26 cellular contexts compared by ENCODE assay signal in the genomic region with DNA sequence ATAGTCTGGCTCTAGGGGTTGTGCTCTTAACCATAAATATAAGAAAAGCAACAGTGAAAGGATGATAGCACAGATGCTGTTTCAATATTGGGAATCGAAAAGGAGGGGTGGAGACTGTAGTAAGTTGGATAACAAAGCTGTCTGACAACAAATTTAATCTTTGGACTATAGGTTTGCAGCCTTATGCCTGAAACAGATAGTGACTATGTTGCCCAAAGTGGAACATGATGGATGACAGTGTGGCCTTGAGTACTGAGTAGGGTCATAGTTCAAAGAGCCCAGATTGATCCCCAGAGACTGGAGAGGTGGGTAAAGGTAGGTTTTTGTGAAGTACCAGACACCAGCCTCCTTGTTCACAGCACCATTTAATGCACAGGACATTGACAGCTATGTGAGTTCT.
DNase-seq lines count a peak whose midpoint lies in the region; ATAC-seq, FAIRE-seq and TF ChIP-seq lines count a peak whose summit lies in the region.
"Had no signal": no experiment of that assay in that cellular context is flagged by ENCODE, and none has a peak within 500 bp of the region (broad histone marks: within the 10 kb centered on the region; RNA-seq: fewer than 3 reads in every experiment).

No MANE protein-coding gene starts in this region.

- H3K27me3 ChIP-seq in HepG2 (ENCODE audit: control insufficient read depth in 1 of 2, insufficient read depth in 2 of 2, low read length in 2 of 2) = no peaks in the 10 kb centered on the region; a peak in 1 of 5 replicates
- H3K27me3 ChIP-seq in right lobe of liver = no peaks in the 10 kb centered on the region
- no peaks in the 10 kb centered on the region for H3K27me3 ChIP-seq in K562 (ENCODE audit: control insufficient read depth in 2 of 2, insufficient read depth in 2 of 2, low read length in 2 of 2)
- H3K27me3 ChIP-seq: BLaER1 treated with 17β-estradiol and CSF1 and Interleukin-3, amounts not matched to agents 10 nM and 100 nM had no signal

- H3K9me1 ChIP-seq in K562 (ENCODE audit: control insufficient read depth, insufficient read depth, low read length) = no peaks in the 10 kb centered on the region

- H3K27ac ChIP-seq in HepG2 (ENCODE audit: extremely low read length, insufficient read depth, low read length) = peak overlapping the region; percentile 39
- no peak overlapping the region for H3K27ac ChIP-seq in right lobe of liver
- H3K27ac ChIP-seq in K562 (ENCODE audit: extremely low read depth, low read depth, low read length) = no peak overlapping the region
- H3K27ac ChIP-seq: 22Rv1; A549; BLaER1 treated with 17β-estradiol and CSF1 and Interleukin-3, amounts not matched to agents 10 nM and 100 nM; C4-2B had no signal

- TF ChIP-seq CTCF in HepG2 (CRISPR knock-in tag; IDR thresholded peaks at IDR 0.05) = no peak
- no peak for TF ChIP-seq CTCF in right lobe of liver (IDR thresholded peaks at IDR 0.05)
- no peak for TF ChIP-seq CTCF in K562 (IDR thresholded peaks at IDR 0.05 in 2 of 3, conservative IDR thresholded peaks at IDR 0.05 in 1 of 3; ENCODE audit: insufficient read depth in 2 of 3, low read depth in 1 of 3, low read length in 3 of 3)

- peak; percentile 82 for DNase-seq in HepG2 (ENCODE audit: low spot score)
- no peak for DNase-seq in right lobe of liver
- DNase-seq in K562 (ENCODE audit: extremely low read depth in 1 of 4, low spot score in 3 of 4) = peak in 1 of 4 experiments; percentile 10
- DNase-seq in urothelium cell line (ENCODE audit: low spot score) = no peak
- no peak for DNase-seq in HUDEP-2 (lab: John Stamatoyannopoulos, UW; ENCODE audit: unreplicated experiment in 76 of 76)
- DNase-seq: AML-193; Caco-2; Calu3; CD4-positive, alpha-beta T cell; CD8-positive, alpha-beta T cell; DMS 273 treated with DMSO at 0.1 percent for 48 hours; DMS153; DMS53; DMS79; DND-41; EL; GDM1 had no signal

- intact Hi-C loops in HepG2 (cut with micrococcal nuclease; ENCODE audit: unreplicated experiment) (loop anchor here (5.0 kb wide), 1 partner anchor 145 kb away; a partner anchor contains a TSS), right lobe of liver (cut with DNase I) (no loop called here), K562 (cut with micrococcal nuclease) (no loop called here)

- WGBS in HepG2 (ENCODE audit: low lambda C conversion rate) = 0% methylated on average over 1 of the region's 1 CpG
- 50% methylated on average over 1 of the region's 1 CpG for WGBS in right lobe of liver (ENCODE audit: insufficient coverage, low coverage, low lambda C conversion rate, missing lambda C conversion rate)
- WGBS in K562 (ENCODE audit: insufficient coverage, low coverage, missing lambda C conversion rate) = 0% methylated on average over 1 of the region's 1 CpG

- no peak overlapping the region for H2AFZ ChIP-seq in HepG2 (ENCODE audit: low read length)
- H2AFZ ChIP-seq in K562 (ENCODE audit: low read depth, low read length) = no peak overlapping the region

- H3K4me2 ChIP-seq in HepG2 (ENCODE audit: low read depth, low read length) = peak overlapping the region; percentile 24; the same call in 1 of the 2 replicates
- no peak overlapping the region for H3K4me2 ChIP-seq in K562 (ENCODE audit: insufficient read depth, low read length)
- H3K4me2 ChIP-seq: A549; BLaER1 treated with 17β-estradiol and CSF1 and Interleukin-3, amounts not matched to agents 10 nM and 100 nM had no signal

- BruUV-seq in HepG2 (replicated peaks; lab: Mats Ljungman, UMichigan) (no TSS peak), K562 (replicated peaks; lab: Mats Ljungman, UMichigan) (no TSS peak)

- H3K36me3 ChIP-seq in HepG2 (replicated peaks in 1 of 2; ENCODE audit: control insufficient read depth in 1 of 2, insufficient read depth in 2 of 2, low read length in 2 of 2) = no peaks in the 10 kb centered on the region
- H3K36me3 ChIP-seq in right lobe of liver = no peaks in the 10 kb centered on the region
- no peaks in the 10 kb centered on the region for H3K36me3 ChIP-seq in K562 (ENCODE audit: control insufficient read depth, insufficient read depth, low read length)
- H3K36me3 ChIP-seq: BLaER1 treated with 17β-estradiol and CSF1 and Interleukin-3, amounts not matched to agents 10 nM and 100 nM had no signal

- no peak for TF ChIP-seq RAD21 in HepG2 (CRISPR knock-in tag; IDR thresholded peaks at IDR 0.05)
- TF ChIP-seq RAD21 in K562 (CRISPR knock-in tag; conservative IDR thresholded peaks at IDR 0.05 in 1 of 2, IDR thresholded peaks at IDR 0.05 in 1 of 2) = no peak

- H3K4me3 ChIP-seq in HepG2 (replicated peaks in 1 of 3; ENCODE audit: insufficient read depth in 1 of 3, low read depth in 2 of 3, low read length in 3 of 3) = no peak overlapping the region
- H3K4me3 ChIP-seq in right lobe of liver = no peak overlapping the region
- H3K4me3 ChIP-seq in K562 = no peak overlapping the region
- H3K4me3 ChIP-seq: A549; BLaER1 treated with 17β-estradiol and CSF1 and Interleukin-3, amounts not matched to agents 10 nM and 100 nM; GM12878 had no signal

- TF ChIP-seq POLR2A in HepG2 (IDR thresholded peaks at IDR 0.05; ENCODE audit: insufficient read depth in 1 of 2, low read depth in 2 of 2, low read length in 2 of 2) = no peak
- no peak for TF ChIP-seq POLR2A in right lobe of liver (IDR thresholded peaks at IDR 0.05)
- TF ChIP-seq POLR2A in K562 (conservative IDR thresholded peaks at IDR 0.05) = no peak

- H3K9me3 ChIP-seq in HepG2 (ENCODE audit: low read length) (no peaks in the 10 kb centered on the region), right lobe of liver (no peaks in the 10 kb centered on the region), K562 (replicated peaks; ENCODE audit: control insufficient read depth, insufficient read depth, low read depth, low read length) (no peaks in the 10 kb centered on the region)
- H3K9me3 ChIP-seq: A549; BLaER1 treated with 17β-estradiol and CSF1 and Interleukin-3, amounts not matched to agents 10 nM and 100 nM; Caco-2 had no signal

- CTCF ChIA-PET in HepG2 (lab: Yijun Ruan, JAX; ENCODE audit: low intra/inter-chr PET ratio, low total read pairs) = no interaction called here
- CTCF ChIA-PET in K562 (lab: Yijun Ruan, JAX; ENCODE audit: low intra/inter-chr PET ratio) = interaction anchor here (0.7 kb wide), 1 partner anchor 1339 kb away, joined by 3 read pairs; no protein-coding TSS in a partner anchor

- ATAC-seq in HepG2 = peak; percentile 94
- ATAC-seq in right lobe of liver = no peak
- ATAC-seq in K562 = no peak
- no peak for ATAC-seq in GM18909 (IDR thresholded peaks at IDR 0.05; ENCODE audit: poor library complexity, unreplicated experiment)
- ATAC-seq: A549; CD8-positive, alpha-beta T cell; GM12878 had no signal

- H3K9ac ChIP-seq in HepG2 (ENCODE audit: insufficient read depth, low read depth, low read length) (no peak overlapping the region), K562 (ENCODE audit: insufficient read depth in 1 of 2, low read depth in 2 of 2, low read length in 2 of 2) (no peak overlapping the region)
- H3K9ac ChIP-seq: BLaER1 treated with 17β-estradiol and CSF1 and Interleukin-3, amounts not matched to agents 10 nM and 100 nM had no signal

- no peaks in the 10 kb centered on the region for H4K20me1 ChIP-seq in HepG2 (ENCODE audit: insufficient read depth, low read length)
- no peaks in the 10 kb centered on the region for H4K20me1 ChIP-seq in K562 (replicated peaks; ENCODE audit: control insufficient read depth, insufficient read depth, low read length)
- H4K20me1 ChIP-seq: BLaER1 treated with 17β-estradiol and CSF1 and Interleukin-3, amounts not matched to agents 10 nM and 100 nM had no signal

- FAIRE-seq in HepG2 (lab: Jason Lieb, UNC) (peak; percentile 67), K562 (lab: Jason Lieb, UNC) (no peak), urothelium cell line (lab: Jason Lieb, UNC) (peak; percentile 77)
- FAIRE-seq: A549, GM12878, GM12892, GM18507, GM19239 had no signal

- POLR2A ChIA-PET in HepG2 (lab: Yijun Ruan, JAX) = no interaction called here
- POLR2A ChIA-PET in K562 (lab: Yijun Ruan, JAX) = no interaction called here

- H3K79me2 ChIP-seq in HepG2 (ENCODE audit: insufficient read depth, low read length) = no peaks in the 10 kb centered on the region
- H3K79me2 ChIP-seq in K562 (ENCODE audit: control insufficient read depth, insufficient read depth, low read length) = no peaks in the 10 kb centered on the region

- in situ Hi-C loops in HepG2 (cut with HindIII; ENCODE audit: extremely low pct_ligation_motif_present, low pct_unique_long_range_greater_than_20kb) = no loop called here
- in situ Hi-C loops in K562 (cut with MboI) = no loop called here

- H3K4me1 ChIP-seq in HepG2 (ENCODE audit: insufficient read depth, low read length) = peaks cover 62% of the 10 kb centered on the region
- H3K4me1 ChIP-seq in right lobe of liver = no peaks in the 10 kb centered on the region
- peaks cover 0 to 9% of the 10 kb centered on the region in 2 experiments; a peak in 3 of 5 replicates for H3K4me1 ChIP-seq in K562 (replicated peaks in 1 of 2; ENCODE audit: control insufficient read depth in 2 of 2, insufficient read depth in 2 of 2, low read length in 2 of 2)
- H3K4me1 ChIP-seq: A549; BLaER1 treated with 17β-estradiol and CSF1 and Interleukin-3, amounts not matched to agents 10 nM and 100 nM; Caco-2 had no signal

- TF ChIP-seq EP300 in HepG2 (IDR thresholded peaks at IDR 0.05; ENCODE audit: low read depth in 2 of 2, low read length in 2 of 2) (peak in 1 of 2 experiments; percentile 79; a peak in 1 of 4 replicates), HepG2 (CRISPR knock-in tag; IDR thresholded peaks at IDR 0.05; ENCODE audit: borderline replicate concordance) (no peak), K562 (IDR thresholded peaks at IDR 0.05; ENCODE audit: low read length) (no peak)

TF ChIP-seq in HepG2, 621 proteins besides CTCF, POLR2A, EP300 and RAD21 (continues in another document):
- TF ChIP-seq NR2F2 (IDR thresholded peaks at IDR 0.05; ENCODE audit: borderline replicate concordance, low read depth) = peak; percentile 38; the same call in 1 of the 2 replicates
- TF ChIP-seq POGZ (CRISPR knock-in tag; IDR thresholded peaks at IDR 0.05) = peak; percentile 86
- 0 out of 2 replicates have a peak, but pooled peaks have one; percentile 50 for TF ChIP-seq NFIC (IDR thresholded peaks at IDR 0.05; ENCODE audit: low read length)
- TF ChIP-seq EHMT2 (IDR thresholded peaks at IDR 0.05; ENCODE audit: borderline replicate concordance, low read depth, low read length) = no peak; the same call in 1 of the 2 replicates
- 0 out of 2 replicates have a peak, but pooled peaks have one; percentile 13 for TF ChIP-seq FOSL2 (CRISPR knock-in tag; IDR thresholded peaks at IDR 0.05)

TF ChIP-seq in K562, 482 proteins besides CTCF, POLR2A, EP300 and RAD21 (continues in another document):
- peak; percentile 69 for TF ChIP-seq MEIS2 (IDR thresholded peaks at IDR 0.05; ENCODE audit: partially characterized antibody)
- TF ChIP-seq, protein P1, sequence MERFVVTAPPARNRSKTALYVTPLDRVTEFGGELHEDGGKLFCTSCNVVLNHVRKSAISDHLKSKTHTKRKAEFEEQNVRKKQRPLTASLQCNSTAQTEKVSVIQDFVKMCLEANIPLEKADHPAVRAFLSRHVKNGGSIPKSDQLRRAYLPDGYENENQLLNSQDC (CRISPR knock-in tag; IDR thresholded peaks at IDR 0.05) = no peak
